Comparison of ENCODE assay signal across 16 cellular contexts in genomic region chr13:68345963-68346362, GRCh38.
DNase-seq lines count a peak whose midpoint lies in the region; ATAC-seq and TF ChIP-seq lines count a peak whose summit lies in the region.
"Had no signal": no experiment of that assay in that cellular context is flagged by ENCODE, and none has a peak within 500 bp of the region (broad histone marks: within the 10 kb centered on the region; RNA-seq: fewer than 3 reads in every experiment).

No MANE protein-coding gene starts in this region.

- no peaks in the 10 kb centered on the region for H3K9me2 ChIP-seq in SU-DHL-6 (replicated peaks; ENCODE audit: insufficient read depth, low read length)

- H3K79me2 ChIP-seq in SU-DHL-6 (ENCODE audit: insufficient read depth, low read length) = no peaks in the 10 kb centered on the region

- no peaks in the 10 kb centered on the region for H3K36me3 ChIP-seq in SU-DHL-6 (ENCODE audit: low read length)
- H3K36me3 ChIP-seq: BLaER1 treated with 17β-estradiol and CSF1 and Interleukin-3, amounts not matched to agents 10 nM and 100 nM had no signal

- H4K20me1 ChIP-seq in SU-DHL-6 (ENCODE audit: low read depth, low read length) = no peaks in the 10 kb centered on the region
- H4K20me1 ChIP-seq: BLaER1 treated with 17β-estradiol and CSF1 and Interleukin-3, amounts not matched to agents 10 nM and 100 nM had no signal

- 85% methylated on average over 1 of the region's 1 CpG for WGBS in right cardiac atrium

- H3K36me3 Mint-ChIP-seq in activated naive CD4-positive, alpha-beta T cell treated with anti-CD3 and anti-CD28 coated beads, Interleukin-2, amount 50 U/mL, for 72 hours = peaks cover 0 to 17% of the 10 kb centered on the region in 2 donors
- H3K36me3 Mint-ChIP-seq: CD8-positive, alpha-beta T cell; IgD-negative memory B cell had no signal

- no peak overlapping the region for H3K27ac ChIP-seq in SU-DHL-6 (ENCODE audit: low read depth, low read length)
- no peak overlapping the region for H3K27ac ChIP-seq in right cardiac atrium (ENCODE audit: low read length)
- H3K27ac ChIP-seq: BLaER1 treated with 17β-estradiol and CSF1 and Interleukin-3, amounts not matched to agents 10 nM and 100 nM; GM23248 had no signal

- H3F3A ChIP-seq in SU-DHL-6 (ENCODE audit: insufficient read depth) = no peaks in the 10 kb centered on the region

- no peak for TF ChIP-seq CTCF in SU-DHL-6 (IDR thresholded peaks at IDR 0.05; ENCODE audit: insufficient read depth, low read length, poor library complexity, severe bottlenecking)

- H2AFZ ChIP-seq in SU-DHL-6 (ENCODE audit: low read depth, low read length, severe bottlenecking) = peak overlapping the region; percentile 9
- H2AFZ ChIP-seq: GM23248 had no signal

- DNase-seq in NCI-H748 (lab: John Stamatoyannopoulos, UW; ENCODE audit: unreplicated experiment) (peak; percentile 19), NCI-H748 treated with DMSO at 0.1 percent for 48 hours (lab: John Stamatoyannopoulos, UW) (no peak), NCI-H146 (lab: John Stamatoyannopoulos, UW) (peak; percentile 35), right cardiac atrium (no peak)
- DNase-seq in activated naive CD4-positive, alpha-beta T cell treated with anti-CD3 and anti-CD28 coated beads, Interleukin-2, amount 50 U/mL, for 72 hours (ENCODE audit: low spot score in 2 of 2) = no peak
- DNase-seq in stimulated activated CD4-positive, alpha-beta T cell treated with anti-CD3 and anti-CD28 coated beads, Interleukin-4, amount 100 ng/mL, for 1 hour = no peak
- DNase-seq: Calu3; CD8-positive, alpha-beta T cell; GM23248; HCEC 1CT had no signal

- H3K4me3 ChIP-seq in SU-DHL-6 (ENCODE audit: insufficient read depth, low read length, poor library complexity, severe bottlenecking) (no peak overlapping the region), right cardiac atrium (ENCODE audit: low read length) (no peak overlapping the region)
- H3K4me3 ChIP-seq: BLaER1 treated with 17β-estradiol and CSF1 and Interleukin-3, amounts not matched to agents 10 nM and 100 nM; GM23248 had no signal

- no peak overlapping the region for H3K9ac ChIP-seq in SU-DHL-6 (ENCODE audit: low read length)
- H3K9ac ChIP-seq: BLaER1 treated with 17β-estradiol and CSF1 and Interleukin-3, amounts not matched to agents 10 nM and 100 nM; GM23248 had no signal

- no peak overlapping the region for H3K27ac Mint-ChIP-seq in activated naive CD4-positive, alpha-beta T cell treated with anti-CD3 and anti-CD28 coated beads, Interleukin-2, amount 50 U/mL, for 72 hours
- H3K27ac Mint-ChIP-seq: B cell; CD8-positive, alpha-beta T cell; IgD-negative memory B cell had no signal

- peaks cover 23 to 31% of the 10 kb centered on the region in 2 donors for H3K9me3 Mint-ChIP-seq in activated naive CD4-positive, alpha-beta T cell treated with anti-CD3 and anti-CD28 coated beads, Interleukin-2, amount 50 U/mL, for 72 hours

- no peak for ATAC-seq in right cardiac atrium
- no peak for ATAC-seq in activated naive CD4-positive, alpha-beta T cell treated with anti-CD3 and anti-CD28 coated beads, Interleukin-2, amount 50 U/mL, for 72 hours
- ATAC-seq in GM18517 (IDR thresholded peaks at IDR 0.05; ENCODE audit: unreplicated experiment) = no peak
- ATAC-seq: CD8-positive, alpha-beta T cell; HepG2 had no signal

- H3K9me3 ChIP-seq in SU-DHL-6 (ENCODE audit: insufficient read depth, low read length) = no peaks in the 10 kb centered on the region
- no peaks in the 10 kb centered on the region for H3K9me3 ChIP-seq in right cardiac atrium (ENCODE audit: control insufficient read depth, low read length)

- H3K27me3 ChIP-seq in SU-DHL-6 (ENCODE audit: low read length) (no peaks in the 10 kb centered on the region), right cardiac atrium (ENCODE audit: control insufficient read depth, insufficient read depth) (no peaks in the 10 kb centered on the region)
- H3K27me3 ChIP-seq: BLaER1 treated with 17β-estradiol and CSF1 and Interleukin-3, amounts not matched to agents 10 nM and 100 nM had no signal

- H3K4me2 ChIP-seq in SU-DHL-6 (ENCODE audit: low read depth, low read length, poor library complexity, severe bottlenecking) = no peak overlapping the region
- H3K4me2 ChIP-seq: BLaER1 treated with 17β-estradiol and CSF1 and Interleukin-3, amounts not matched to agents 10 nM and 100 nM had no signal

- intact Hi-C loops in right cardiac atrium (cut with DNase I) = no loop called here

- no peaks in the 10 kb centered on the region for H3K4me1 ChIP-seq in right cardiac atrium (ENCODE audit: control insufficient read depth, insufficient read depth, low read length)
- H3K4me1 ChIP-seq: BLaER1 treated with 17β-estradiol and CSF1 and Interleukin-3, amounts not matched to agents 10 nM and 100 nM had no signal

Comparison
In these comparisons a context has a peak if more than half of its experiments do, and no peak if none do; other contexts are left out.
1. DNase-seq: peak in NCI-H748 (single experiment) and NCI-H146 (single experiment); none in NCI-H748 treated with DMSO at 0.1 percent for 48 hours (single experiment), right cardiac atrium (0 of 3), activated naive CD4-positive, alpha-beta T cell treated with anti-CD3 and anti-CD28 coated beads, Interleukin-2, amount 50 U/mL, for 72 hours (0 of 2) and stimulated activated CD4-positive, alpha-beta T cell treated with anti-CD3 and anti-CD28 coated beads, Interleukin-4, amount 100 ng/mL, for 1 hour (single experiment).